Comparison of ENCODE assay signal across 15 cellular contexts in genomic region chr17:78940708-78941107, GRCh38. TPM values are rescaled to one million over a fixed set of nuclear protein-coding genes. Genes with fewer than 3 reads are reported as not detected.
A peak's percentile ranks its signal among the peaks of the same experiment; 100 is the strongest.
DNase-seq lines count a peak whose midpoint lies in the region; ATAC-seq and TF ChIP-seq lines count a peak whose summit lies in the region.
"Had no signal": no experiment of that assay in that cellular context is flagged by ENCODE, and none has a peak within 500 bp of the region (broad histone marks: within the 10 kb centered on the region; RNA-seq: fewer than 3 reads in every experiment).

No MANE protein-coding gene starts in this region.

- peaks cover 12% of the 10 kb centered on the region for H3K4me1 ChIP-seq in RWPE2 (ENCODE audit: insufficient read depth, poor library complexity, severe bottlenecking)
- no peaks in the 10 kb centered on the region for H3K4me1 ChIP-seq in foreskin keratinocyte
- H3K4me1 ChIP-seq in upper lobe of right lung: no peaks in the 10 kb centered on the region
- H3K4me1 ChIP-seq in BE2C: peaks cover 2% of the 10 kb centered on the region

- H3K36me3 ChIP-seq in RWPE2 (ENCODE audit: low read depth) (no peaks in the 10 kb centered on the region), upper lobe of right lung (no peaks in the 10 kb centered on the region), BE2C (no peaks in the 10 kb centered on the region)
- H3K36me3 ChIP-seq: SJCRH30, thoracic aorta had no signal

- no peak overlapping the region for H3K4me3 ChIP-seq in RWPE2 (ENCODE audit: severe bottlenecking)
- no peak overlapping the region for H3K4me3 ChIP-seq in upper lobe of right lung
- no peak overlapping the region for H3K4me3 ChIP-seq in BE2C (ENCODE audit: low read depth, low read length)
- H3K4me3 ChIP-seq: SJCRH30, thoracic aorta had no signal

- H3K9me3 ChIP-seq in RWPE2 (ENCODE audit: severe bottlenecking): no peaks in the 10 kb centered on the region
- no peaks in the 10 kb centered on the region for H3K9me3 ChIP-seq in upper lobe of right lung
- H3K9me3 ChIP-seq in BE2C: no peaks in the 10 kb centered on the region
- H3K9me3 ChIP-seq: SJCRH30, thoracic aorta had no signal

- no peak overlapping the region for H3K27ac ChIP-seq in RWPE2 (ENCODE audit: poor library complexity, severe bottlenecking)
- H3K27ac ChIP-seq in foreskin keratinocyte: no peak overlapping the region
- H3K27ac ChIP-seq in upper lobe of right lung: no peak overlapping the region
- H3K27ac ChIP-seq: SJCRH30, thoracic aorta had no signal

- ATAC-seq in RWPE2 (ENCODE audit: low read depth) (peak; percentile 58), foreskin keratinocyte (peak; percentile 37), upper lobe of right lung (peak; percentile 58), GM18907 (IDR thresholded peaks at IDR 0.05; ENCODE audit: unreplicated experiment) (no peak), GM18502 (IDR thresholded peaks at IDR 0.05; ENCODE audit: poor library complexity, unreplicated experiment) (no peak)
- ATAC-seq: activated CD8-positive, alpha-beta T cell treated with anti-CD3 and anti-CD28 coated beads for 36 hours had no signal

- TF ChIP-seq CTCF in RWPE2 (IDR thresholded peaks at IDR 0.05; ENCODE audit: poor library complexity, severe bottlenecking): no peak
- no peak for TF ChIP-seq CTCF in foreskin keratinocyte (conservative IDR thresholded peaks at IDR 0.05)
- no peak for TF ChIP-seq CTCF in upper lobe of right lung (IDR thresholded peaks at IDR 0.05)
- TF ChIP-seq CTCF in BE2C (IDR thresholded peaks at IDR 0.05; ENCODE audit: low read depth, low read length): no peak

- no peaks in the 10 kb centered on the region for H3K27me3 ChIP-seq in RWPE2 (ENCODE audit: insufficient read depth, poor library complexity, severe bottlenecking)
- no peaks in the 10 kb centered on the region for H3K27me3 ChIP-seq in foreskin keratinocyte
- no peaks in the 10 kb centered on the region for H3K27me3 ChIP-seq in upper lobe of right lung
- no peaks in the 10 kb centered on the region for H3K27me3 ChIP-seq in BE2C

- DNase-seq in NCI-H82 (lab: John Stamatoyannopoulos, UW): peak; percentile 26
- no peak for DNase-seq in NCI-H82 treated with DMSO at 0.1 percent for 48 hours (lab: John Stamatoyannopoulos, UW; ENCODE audit: unreplicated experiment)
- no peak for DNase-seq in RWPE2 (ENCODE audit: low spot score)
- no peak for DNase-seq in foreskin keratinocyte
- no peak for DNase-seq in upper lobe of right lung
- no peak for DNase-seq in BE2C
- DNase-seq: activated CD8-positive, alpha-beta T cell treated with anti-CD3 and anti-CD28 coated beads for 36 hours; activated gamma-delta T cell; DMS 273 treated with DMSO at 0.1 percent for 48 hours; NCI-H1105; NK-92 treated with Interleukin-12 subunit alpha and Interleukin-12 subunit beta, amount 100 ng/mL, for 24 hours; SJCRH30 had no signal

- intact Hi-C loops in upper lobe of right lung (cut with DNase I): no loop called here

RNA-seq across cellular contexts. Expression of gene TIMP2, which starts 15.5 kb away (rescaled TPM):
- total RNA-seq in foreskin keratinocyte (7.5 and 11.2 TPM in 2 replicates), upper lobe of right lung (318 TPM)
- polyA plus RNA-seq in foreskin keratinocyte: 6.3 and 8.3 TPM in 2 replicates
- 93.4 TPM for polyA plus RNA-seq in BE2C (2012; ENCODE audit: insufficient read depth, insufficient read length, low read depth)

RNA-seq across cellular contexts. Expression of gene CEP295NL, which starts 37.7 kb away (rescaled TPM):
- total RNA-seq in foreskin keratinocyte (0.04 TPM in 1 of 2 replicates, not detected in the other), upper lobe of right lung (4.2 TPM)
- polyA plus RNA-seq in foreskin keratinocyte: not detected in 2 replicates
- polyA plus RNA-seq in BE2C (2012; ENCODE audit: insufficient read depth, insufficient read length, low read depth): 0.62 TPM

RNA-seq across cellular contexts. Expression of gene LGALS3BP, which starts 39.0 kb away (rescaled TPM):
- total RNA-seq in foreskin keratinocyte: 339 and 389 TPM in 2 replicates
- polyA plus RNA-seq in foreskin keratinocyte: 375 and 407 TPM in 2 replicates
- total RNA-seq in upper lobe of right lung: 405 TPM
- polyA plus RNA-seq in BE2C (2012; ENCODE audit: insufficient read depth, insufficient read length, low read depth): 544 TPM

Comparison
In these comparisons a context has a peak if more than half of its experiments do, and no peak if none do; other contexts are left out.
1. ATAC-seq: peak in RWPE2 (single experiment), foreskin keratinocyte (single experiment) and upper lobe of right lung (single experiment); none in GM18907 (single experiment) and GM18502 (single experiment).
2. RNA of gene TIMP2, which starts 15.5 kb away (total RNA-seq): 318 TPM in upper lobe of right lung (single experiment); 7.5 to 11.2 TPM in foreskin keratinocyte; every median in the first group is over 10 times any median in the second.